1 cellular context compared by ENCODE assay signal in genomic region chr9:71980266-71981018, GRCh38.
TF ChIP-seq lines count a peak whose summit lies in the region.

No MANE protein-coding gene starts in this region.

TF ChIP-seq in GM12878, 131 proteins besides CTCF, POLR2A, EP300 and RAD21 (continued from another document):
- TF ChIP-seq SKIL (IDR thresholded peaks at IDR 0.05; ENCODE audit: low read depth, poor library complexity, severe bottlenecking) (no peak), ZNF687 (IDR thresholded peaks at IDR 0.05) (no peak), CHD4 (IDR thresholded peaks at IDR 0.05) (no peak), MXI1 (IDR thresholded peaks at IDR 0.05; ENCODE audit: low read depth, low read length) (no peak), DPF2 (IDR thresholded peaks at IDR 0.05) (no peak)
